ENCODE assay signal across 8 cellular contexts in the genomic region with DNA sequence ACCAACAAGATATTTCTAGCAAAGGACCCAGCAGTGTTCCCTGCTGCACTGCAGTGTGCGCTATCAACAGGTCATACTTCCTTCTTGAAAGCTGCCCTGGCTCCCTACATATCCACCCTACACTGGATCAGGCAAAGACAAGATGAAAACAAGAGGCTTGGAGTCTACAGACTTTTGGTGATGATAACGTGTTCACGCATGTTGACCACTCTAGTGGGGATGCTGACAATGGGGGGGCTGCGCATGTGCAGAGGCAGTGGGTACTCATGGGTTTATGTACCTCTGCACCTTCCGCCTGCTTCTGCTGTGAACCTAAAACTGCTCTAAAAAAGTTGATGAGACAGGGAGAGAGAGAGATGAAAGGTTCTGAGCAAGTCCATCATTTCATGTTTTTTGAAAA. TPM values are rescaled to one million over a fixed set of nuclear protein-coding genes. Genes with fewer than 3 reads are reported as not detected.
DNase-seq lines count a peak whose midpoint lies in the region; ATAC-seq and TF ChIP-seq lines count a peak whose summit lies in the region.

No MANE protein-coding gene starts in this region.

- peaks cover 98% of the 10 kb centered on the region for H3K36me3 Mint-ChIP-seq in dendritic cell treated with granulocyte-macrophage colony-stimulating factor and Interleukin-4, amounts not matched to agents 40 ng/mL and 50 ng/mL, for 4 days (ENCODE audit: low read depth)
- H3K36me3 Mint-ChIP-seq in natural killer cell = no peaks in the 10 kb centered on the region

- H3K9me3 ChIP-seq in BLaER1 = no peaks in the 10 kb centered on the region
- no peaks in the 10 kb centered on the region for H3K9me3 ChIP-seq in MG63

- no peak overlapping the region; the same call in 1 of the 2 replicates for H3K9ac ChIP-seq in BLaER1

- peaks cover 92% of the 10 kb centered on the region for H3K4me1 ChIP-seq in BLaER1

- H3K27me3 Mint-ChIP-seq in dendritic cell treated with granulocyte-macrophage colony-stimulating factor and Interleukin-4, amounts not matched to agents 40 ng/mL and 50 ng/mL, for 4 days = no peaks in the 10 kb centered on the region
- H3K27me3 Mint-ChIP-seq in natural killer cell (ENCODE audit: low read depth in 2 of 2) = no peaks in the 10 kb centered on the region

- DNase-seq in MG63 (no peak), natural killer cell (no peak), NCI-H82 treated with DMSO at 0.1 percent for 48 hours (lab: John Stamatoyannopoulos, UW; ENCODE audit: unreplicated experiment) (no peak), retina (no peak), UCSD-AML1 (lab: John Stamatoyannopoulos, UW; ENCODE audit: unreplicated experiment) (no peak)
- DNase-seq in activated CD4-positive, CD25-positive, alpha-beta regulatory T cell treated with anti-CD3 and anti-CD28 coated beads, Interleukin-2, amount 50 U/mL, for 72 hours = no peak

- H3K4me1 Mint-ChIP-seq in dendritic cell treated with granulocyte-macrophage colony-stimulating factor and Interleukin-4, amounts not matched to agents 40 ng/mL and 50 ng/mL, for 4 days (ENCODE audit: low read depth) = peaks cover 73% of the 10 kb centered on the region
- peaks cover 51 to 61% of the 10 kb centered on the region in 2 donors for H3K4me1 Mint-ChIP-seq in natural killer cell

- ATAC-seq in natural killer cell = no peak

- no peaks in the 10 kb centered on the region for H3K9me3 Mint-ChIP-seq in dendritic cell treated with granulocyte-macrophage colony-stimulating factor and Interleukin-4, amounts not matched to agents 40 ng/mL and 50 ng/mL, for 4 days
- no peaks in the 10 kb centered on the region for H3K9me3 Mint-ChIP-seq in natural killer cell

- H3K27ac Mint-ChIP-seq in dendritic cell treated with granulocyte-macrophage colony-stimulating factor and Interleukin-4, amounts not matched to agents 40 ng/mL and 50 ng/mL, for 4 days = peak overlapping the region; percentile 62
- H3K27ac Mint-ChIP-seq in natural killer cell = peak overlapping the region; percentile 78 to 82

- TF ChIP-seq CTCF in natural killer cell (IDR thresholded peaks at IDR 0.05) = no peak

- H3K27me3 ChIP-seq in BLaER1 (no peaks in the 10 kb centered on the region), MG63 (no peaks in the 10 kb centered on the region)

- peak overlapping the region; percentile 93 for H3K4me2 ChIP-seq in BLaER1

- H4K20me1 ChIP-seq in BLaER1 = peaks cover 100% of the 10 kb centered on the region

- H3K36me3 ChIP-seq in BLaER1 (peaks cover 92% of the 10 kb centered on the region), MG63 (peaks cover 95% of the 10 kb centered on the region)

- H3K27ac ChIP-seq in BLaER1 = peak overlapping the region; percentile 28; the same call in 1 of the 2 replicates

- peak overlapping the region; percentile 51 for H3K4me3 Mint-ChIP-seq in dendritic cell treated with granulocyte-macrophage colony-stimulating factor and Interleukin-4, amounts not matched to agents 40 ng/mL and 50 ng/mL, for 4 days
- no peak overlapping the region for H3K4me3 Mint-ChIP-seq in natural killer cell

- H3K4me3 ChIP-seq in BLaER1 = peak overlapping the region; percentile 99; the same call in 1 of the 2 replicates
- peak overlapping the region; percentile 15 for H3K4me3 ChIP-seq in MG63

- intact Hi-C loops in dendritic cell treated with granulocyte-macrophage colony-stimulating factor and Interleukin-4, amounts not matched to agents 40 ng/mL and 50 ng/mL, for 4 days (cut with micrococcal nuclease) = loop anchor here (10.0 kb wide), 1 partner anchor 448 kb away; no protein-coding TSS in a partner anchor
- intact Hi-C loops in natural killer cell (cut with micrococcal nuclease) = loop anchor here (10.0 kb wide), 1 partner anchor 1042 kb away; a partner anchor contains a TSS

RNA-seq across cellular contexts. Expression of a gene that starts 5.5 kb away (rescaled TPM):
- total RNA-seq in MG63 (2014; rRNA removed; shearing (Covaris generic); ENCODE audit: low replicate concordance) = 2,801 and 3,884 TPM in 2 replicates
- 100 to 1,000 TPM; 254 to 299 (median 266) TPM for total RNA-seq in natural killer cell

RNA-seq across cellular contexts. Expression of a gene that starts 55.6 kb away (rescaled TPM):
- total RNA-seq in MG63 (2014; rRNA removed; shearing (Covaris generic); ENCODE audit: low replicate concordance) = 1.5 and 7.2 TPM in 2 replicates
- total RNA-seq in natural killer cell = 10 to 100 TPM; 67.7 to 76.0 (median 73.0) TPM
